ENCODE assay signal across 8 cellular contexts in genomic region chr1:89739013-89739843, GRCh38.
A peak's percentile ranks its signal among the peaks of the same experiment; 100 is the strongest.
DNase-seq lines count a peak whose midpoint lies in the region; ATAC-seq, FAIRE-seq and TF ChIP-seq lines count a peak whose summit lies in the region.

No MANE protein-coding gene starts in this region.

- H3K36me3 Mint-ChIP-seq in activated naive CD8-positive, alpha-beta T cell treated with anti-CD3 and anti-CD28 coated beads, Interleukin-2, amount 10 ng/mL, durations not matched to agents 7 days and 5 days: peaks cover 14% of the 10 kb centered on the region

- TF ChIP-seq CTCF in D721Med (IDR thresholded peaks at IDR 0.05; ENCODE audit: insufficient read depth, missing control alignments): no peak

- ATAC-seq in HG03442 (IDR thresholded peaks at IDR 0.05; ENCODE audit: unreplicated experiment): peak; percentile 80
- peak; percentile 53 for ATAC-seq in activated naive CD8-positive, alpha-beta T cell treated with anti-CD3 and anti-CD28 coated beads, Interleukin-2, amount 10 ng/mL, durations not matched to agents 7 days and 5 days (ENCODE audit: low read depth)
- ATAC-seq in HG02973 (IDR thresholded peaks at IDR 0.05; ENCODE audit: unreplicated experiment): no peak

- H3K27me3 Mint-ChIP-seq in activated naive CD8-positive, alpha-beta T cell treated with anti-CD3 and anti-CD28 coated beads, Interleukin-2, amount 10 ng/mL, durations not matched to agents 7 days and 5 days: no peaks in the 10 kb centered on the region

- POLR2A ChIA-PET in activated naive CD8-positive, alpha-beta T cell treated with anti-CD3 and anti-CD28 coated beads, Interleukin-2, amount 10 ng/mL, durations not matched to agents 7 days and 5 days (lab: Charles Lee): no interaction called here

- H3K9me3 Mint-ChIP-seq in activated naive CD8-positive, alpha-beta T cell treated with anti-CD3 and anti-CD28 coated beads, Interleukin-2, amount 10 ng/mL, durations not matched to agents 7 days and 5 days: peaks cover 2% of the 10 kb centered on the region

- peak overlapping the region; percentile 68 for H3K27ac Mint-ChIP-seq in activated naive CD8-positive, alpha-beta T cell treated with anti-CD3 and anti-CD28 coated beads, Interleukin-2, amount 10 ng/mL, durations not matched to agents 7 days and 5 days

- peaks cover 28% of the 10 kb centered on the region for H3K4me1 Mint-ChIP-seq in activated naive CD8-positive, alpha-beta T cell treated with anti-CD3 and anti-CD28 coated beads, Interleukin-2, amount 10 ng/mL, durations not matched to agents 7 days and 5 days

- DNase-seq in GM03348 (ENCODE audit: low spot score): peak; percentile 65
- DNase-seq in activated naive CD8-positive, alpha-beta T cell treated with anti-CD3 and anti-CD28 coated beads, Interleukin-2, amount 10 ng/mL, durations not matched to agents 7 days and 5 days: no peak
- peak; percentile 32 for DNase-seq in non-pigmented ciliary epithelial cell (ENCODE audit: low read depth)
- DNase-seq in GM19240 (ENCODE audit: insufficient read length, low spot score): no peak
- no peak for DNase-seq in D721Med (ENCODE audit: insufficient read length, low spot score)
- DNase-seq in SIG-M5 treated with dmso at 0.1 percent for 504 hours (lab: John Stamatoyannopoulos, UW; ENCODE audit: unreplicated experiment): no peak

- FAIRE-seq in D721Med (lab: Jason Lieb, UNC): no peak

- H3K4me3 Mint-ChIP-seq in activated naive CD8-positive, alpha-beta T cell treated with anti-CD3 and anti-CD28 coated beads, Interleukin-2, amount 10 ng/mL, durations not matched to agents 7 days and 5 days: peak overlapping the region; percentile 54

Comparison
In these comparisons a context has a peak if more than half of its experiments do, and no peak if none do; other contexts are left out.
1. DNase-seq: peak in GM03348 (single experiment) and non-pigmented ciliary epithelial cell (single experiment); none in activated naive CD8-positive, alpha-beta T cell treated with anti-CD3 and anti-CD28 coated beads, Interleukin-2, amount 10 ng/mL, durations not matched to agents 7 days and 5 days (single experiment), GM19240 (single experiment), D721Med (single experiment) and SIG-M5 treated with dmso at 0.1 percent for 504 hours (single experiment).